In the genomic region with DNA sequence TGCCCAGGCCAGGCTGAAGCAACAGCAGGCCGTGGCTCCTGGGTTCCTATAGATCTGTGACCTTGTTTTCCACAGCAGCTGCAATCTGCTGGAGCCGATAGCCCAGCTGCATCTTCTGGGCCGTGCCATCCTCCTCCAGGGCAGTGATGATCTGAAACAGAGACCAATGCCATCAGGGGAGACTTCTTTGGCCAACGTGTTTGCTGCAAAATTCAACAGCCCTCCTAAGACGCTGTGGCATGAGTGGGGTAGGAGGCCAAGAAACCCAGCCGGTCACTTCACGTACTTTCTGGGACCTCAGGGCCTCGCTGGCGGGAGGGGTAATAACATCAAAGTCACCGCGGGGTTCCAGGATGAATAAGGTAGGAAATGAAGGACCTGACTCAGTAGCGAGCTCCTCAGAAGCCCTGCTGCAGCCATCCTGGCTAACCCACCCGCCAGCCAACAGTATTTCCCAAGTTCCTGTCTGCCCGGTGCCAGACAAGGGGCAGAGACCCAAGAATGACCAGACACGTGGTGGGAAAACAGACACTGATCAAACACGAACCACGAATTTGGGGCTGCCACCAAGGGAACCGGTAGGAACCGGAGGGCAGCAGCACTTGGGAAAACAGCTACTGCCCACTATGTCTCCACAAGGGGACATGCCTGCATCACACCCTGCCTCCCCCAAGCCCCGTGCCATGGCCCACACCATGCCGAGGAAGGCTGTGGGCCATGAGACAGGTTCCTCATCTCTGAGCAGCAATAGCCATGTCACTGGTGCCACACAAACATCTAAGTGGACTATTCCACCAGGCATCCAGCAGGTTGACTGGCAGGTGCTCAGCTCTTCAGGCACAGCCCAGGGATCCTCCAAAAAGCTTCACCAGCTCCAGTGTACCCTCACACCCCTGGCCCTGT, we compare ENCODE assay signal across 1 cellular context.
TF ChIP-seq lines count a peak whose summit lies in the region.

No MANE protein-coding gene starts in this region.

TF ChIP-seq in HepG2, 621 proteins besides CTCF, POLR2A, EP300 and RAD21:
- peak; percentile 17 for TF ChIP-seq AGO2 (optimal IDR thresholded peaks at IDR 0.05; ENCODE audit: low read depth, low read length)
- TF ChIP-seq, protein P1, sequence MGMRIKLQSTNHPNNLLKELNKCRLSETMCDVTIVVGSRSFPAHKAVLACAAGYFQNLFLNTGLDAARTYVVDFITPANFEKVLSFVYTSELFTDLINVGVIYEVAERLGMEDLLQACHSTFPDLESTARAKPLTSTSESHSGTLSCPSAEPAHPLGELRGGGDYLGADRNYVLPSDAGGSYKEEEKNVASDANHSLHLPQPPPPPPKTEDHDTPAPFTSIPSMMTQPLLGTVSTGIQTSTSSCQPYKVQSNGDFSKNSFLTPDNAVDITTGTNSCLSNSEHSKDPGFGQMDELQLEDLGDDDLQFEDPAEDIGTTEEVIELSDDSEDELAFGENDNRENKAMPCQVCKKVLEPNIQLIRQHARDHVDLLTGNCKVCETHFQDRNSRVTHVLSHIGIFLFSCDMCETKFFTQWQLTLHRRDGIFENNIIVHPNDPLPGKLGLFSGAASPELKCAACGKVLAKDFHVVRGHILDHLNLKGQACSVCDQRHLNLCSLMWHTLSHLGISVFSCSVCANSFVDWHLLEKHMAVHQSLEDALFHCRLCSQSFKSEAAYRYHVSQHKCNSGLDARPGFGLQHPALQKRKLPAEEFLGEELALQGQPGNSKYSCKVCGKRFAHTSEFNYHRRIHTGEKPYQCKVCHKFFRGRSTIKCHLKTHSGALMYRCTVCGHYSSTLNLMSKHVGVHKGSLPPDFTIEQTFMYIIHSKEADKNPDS (CRISPR knock-in tag; IDR thresholded peaks at IDR 0.05): no peak
- TF ChIP-seq ZNF816 (CRISPR knock-in tag; IDR thresholded peaks at IDR 0.05; ENCODE audit: borderline replicate concordance): no peak
